ENCODE assay signal across 9 cellular contexts in genomic region chr2:42125887-42126594, GRCh38. TPM values are rescaled to one million over a fixed set of nuclear protein-coding genes. Genes with fewer than 3 reads are reported as not detected.
A peak's percentile ranks its signal among the peaks of the same experiment; 100 is the strongest.
DNase-seq lines count a peak whose midpoint lies in the region; ATAC-seq and TF ChIP-seq lines count a peak whose summit lies in the region.
"Had no signal": no experiment of that assay in that cellular context is flagged by ENCODE, and none has a peak within 500 bp of the region (broad histone marks: within the 10 kb centered on the region; RNA-seq: fewer than 3 reads in every experiment).

No MANE protein-coding gene starts in this region.

- ATAC-seq in DND-41 (ENCODE audit: insufficient read depth, low read depth): no peak
- no peak for ATAC-seq in HG03039 (IDR thresholded peaks at IDR 0.05; ENCODE audit: unreplicated experiment)

- H3K4me2 ChIP-seq in DND-41 (ENCODE audit: insufficient read depth, low read length): no peak overlapping the region
- H3K4me2 ChIP-seq in KMS-11: peak overlapping the region; percentile 66

- H3K9ac ChIP-seq in DND-41 (ENCODE audit: low read depth, low read length) (no peak overlapping the region), KMS-11 (peak overlapping the region; percentile 4; the same call in 1 of the 2 replicates)

- peaks cover 3% of the 10 kb centered on the region for H3K9me3 Mint-ChIP-seq in nephron

- no peaks in the 10 kb centered on the region for H3K9me3 ChIP-seq in DND-41 (ENCODE audit: insufficient read depth, low read length, severe bottlenecking)
- no peaks in the 10 kb centered on the region for H3K9me3 ChIP-seq in effector memory CD4-positive, alpha-beta T cell (ENCODE audit: control insufficient read depth, low read length)

- peak overlapping the region; percentile 81 to 93 (median 82) for H3K27ac Mint-ChIP-seq in nephron
- H3K27ac Mint-ChIP-seq: activated T-helper 2 cell treated with anti-CD3 and anti-CD28 coated beads, Interferon-gamma antibody, Interleukin-2, Interleukin-4, amounts not matched to agents 10 μg/mL and 5 μg/mL and 100 μg/mL, durations not matched to agents 14 hours and 24 hours and 36 hours had no signal

- H3K79me2 ChIP-seq in DND-41 (ENCODE audit: insufficient read depth, low read length): no peaks in the 10 kb centered on the region
- H3K79me2 ChIP-seq in KMS-11 (ENCODE audit: insufficient read depth, low read depth): no peaks in the 10 kb centered on the region

- H3K36me3 Mint-ChIP-seq in nephron (ENCODE audit: low read depth): peaks cover 4% of the 10 kb centered on the region

- peak overlapping the region in 1 of 3 experiments; percentile 48 for H3K4me3 Mint-ChIP-seq in nephron

- H3K4me1 ChIP-seq in DND-41 (ENCODE audit: insufficient read depth, low read length): peaks cover 77% of the 10 kb centered on the region
- H3K4me1 ChIP-seq in KMS-11 (ENCODE audit: low read depth, poor library complexity, severe bottlenecking): peaks cover 85% of the 10 kb centered on the region
- peaks cover 71% of the 10 kb centered on the region for H3K4me1 ChIP-seq in effector memory CD4-positive, alpha-beta T cell (ENCODE audit: control insufficient read depth, insufficient read depth, low read length, poor library complexity, severe bottlenecking)

- H3K27me3 ChIP-seq in DND-41 (ENCODE audit: insufficient read depth, low read length, poor library complexity): no peaks in the 10 kb centered on the region
- no peaks in the 10 kb centered on the region for H3K27me3 ChIP-seq in KMS-11 (ENCODE audit: insufficient read depth, low read depth)
- no peaks in the 10 kb centered on the region for H3K27me3 ChIP-seq in effector memory CD4-positive, alpha-beta T cell (replicated peaks; ENCODE audit: control insufficient read depth, insufficient read depth, low read length, poor library complexity, severe bottlenecking)

- H3K4me3 ChIP-seq in DND-41 (ENCODE audit: low read depth in 1 of 2, low read length in 2 of 2) (no peak overlapping the region), KMS-11 (IDR thresholded peaks at IDR 0.05; ENCODE audit: insufficient read depth, low read depth, low read length) (no peak overlapping the region)
- no peak overlapping the region for H3K4me3 ChIP-seq in effector memory CD4-positive, alpha-beta T cell (ENCODE audit: insufficient read depth, low read depth, low read length, poor library complexity, severe bottlenecking)

- DNase-seq in DND-41 (no peak), ureter (ENCODE audit: low spot score) (no peak), epidermal melanocyte (ENCODE audit: insufficient read length, low spot score) (no peak)
- no peak for DNase-seq in effector memory CD4-positive, alpha-beta T cell
- DNase-seq: HCEC 1CT had no signal

- H3K27ac ChIP-seq in DND-41 (ENCODE audit: low read length) (peak overlapping the region; percentile 49), KMS-11 (peak overlapping the region; percentile 76)
- peak overlapping the region; percentile 50 for H3K27ac ChIP-seq in effector memory CD4-positive, alpha-beta T cell (ENCODE audit: insufficient read depth, low read length, poor library complexity, severe bottlenecking)

- no peak for TF ChIP-seq CTCF in DND-41 (IDR thresholded peaks at IDR 0.05; ENCODE audit: borderline replicate concordance, extremely low read depth, low read length, poor library complexity, severe bottlenecking)
- no peak for TF ChIP-seq CTCF in KMS-11 (conservative IDR thresholded peaks at IDR 0.05; ENCODE audit: low read depth, low read length)
- no peak for TF ChIP-seq CTCF in nephron (IDR thresholded peaks at IDR 0.05; ENCODE audit: unreplicated experiment in 3 of 3)

- H3K36me3 ChIP-seq in DND-41 (ENCODE audit: insufficient read depth, low read length): no peaks in the 10 kb centered on the region
- H3K36me3 ChIP-seq in KMS-11 (ENCODE audit: insufficient read depth): no peaks in the 10 kb centered on the region
- no peaks in the 10 kb centered on the region for H3K36me3 ChIP-seq in effector memory CD4-positive, alpha-beta T cell (ENCODE audit: control insufficient read depth, insufficient read depth, low read length)

- H2AFZ ChIP-seq in DND-41 (ENCODE audit: low read depth, low read length) (no peak overlapping the region), KMS-11 (ENCODE audit: low read depth) (peak overlapping the region; percentile 63)

- H3K4me1 Mint-ChIP-seq in nephron: peaks cover 67% of the 10 kb centered on the region

- H3K27me3 Mint-ChIP-seq in nephron (ENCODE audit: low read depth): no peaks in the 10 kb centered on the region

- no peaks in the 10 kb centered on the region for H4K20me1 ChIP-seq in DND-41 (ENCODE audit: insufficient read depth, low read length)
- no peaks in the 10 kb centered on the region for H4K20me1 ChIP-seq in KMS-11 (ENCODE audit: insufficient read depth)

RNA-seq across cellular contexts. Expression of gene EML4, which starts 43.1 kb away (rescaled TPM):
- total RNA-seq in ureter: 99.1 TPM
